1 cellular context compared by ENCODE assay signal in genomic region chr12:124027753-124028559, GRCh38.
TF ChIP-seq lines count a peak whose summit lies in the region.

No MANE protein-coding gene starts in this region.

TF ChIP-seq in HepG2, 621 proteins besides CTCF, POLR2A, EP300 and RAD21:
- TF ChIP-seq, protein P1, sequence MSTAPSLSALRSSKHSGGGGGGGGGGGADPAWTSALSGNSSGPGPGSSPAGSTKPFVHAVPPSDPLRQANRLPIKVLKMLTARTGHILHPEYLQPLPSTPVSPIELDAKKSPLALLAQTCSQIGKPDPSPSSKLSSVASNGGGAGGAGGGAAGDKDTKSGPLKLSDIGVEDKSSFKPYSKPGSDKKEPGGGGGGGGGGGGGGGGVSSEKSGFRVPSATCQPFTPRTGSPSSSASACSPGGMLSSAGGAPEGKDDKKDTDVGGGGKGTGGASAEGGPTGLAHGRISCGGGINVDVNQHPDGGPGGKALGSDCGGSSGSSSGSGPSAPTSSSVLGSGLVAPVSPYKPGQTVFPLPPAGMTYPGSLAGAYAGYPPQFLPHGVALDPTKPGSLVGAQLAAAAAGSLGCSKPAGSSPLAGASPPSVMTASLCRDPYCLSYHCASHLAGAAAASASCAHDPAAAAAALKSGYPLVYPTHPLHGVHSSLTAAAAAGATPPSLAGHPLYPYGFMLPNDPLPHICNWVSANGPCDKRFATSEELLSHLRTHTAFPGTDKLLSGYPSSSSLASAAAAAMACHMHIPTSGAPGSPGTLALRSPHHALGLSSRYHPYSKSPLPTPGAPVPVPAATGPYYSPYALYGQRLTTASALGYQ (CRISPR knock-in tag; IDR thresholded peaks at IDR 0.05) = no peak
- TF ChIP-seq ZNF768 (CRISPR knock-in tag; IDR thresholded peaks at IDR 0.05) = peak; percentile 83
